9 cellular contexts compared by ENCODE assay signal in genomic region chr11:45899086-45899447, GRCh38. TPM values are rescaled to one million over a fixed set of nuclear protein-coding genes. Genes with fewer than 3 reads are reported as not detected.
DNase-seq lines count a peak whose midpoint lies in the region; ATAC-seq and TF ChIP-seq lines count a peak whose summit lies in the region.
"Had no signal": no experiment of that assay in that cellular context is flagged by ENCODE, and none has a peak within 500 bp of the region (broad histone marks: within the 10 kb centered on the region; RNA-seq: fewer than 3 reads in every experiment).

No MANE protein-coding gene starts in this region.

- 7 to 15% methylated on average over 3 of the region's 3 CpGs for WGBS in upper lobe of left lung, 2 donors

- H3K4me3 Mint-ChIP-seq in activated naive CD4-positive, alpha-beta T cell treated with anti-CD3 and anti-CD28 coated beads, Interleukin-2, amount 50 U/mL, for 24 hours: peak overlapping the region; percentile 68
- peak overlapping the region; percentile 82 to 88 (median 86) for H3K4me3 Mint-ChIP-seq in brain
- peak overlapping the region; percentile 77 to 86 (median 78) for H3K4me3 Mint-ChIP-seq in naive B cell

- no peak for TF ChIP-seq EP300 in upper lobe of left lung (IDR thresholded peaks at IDR 0.05)

- H3K4me1 ChIP-seq in upper lobe of left lung: peaks cover 18 to 31% (median 20%) of the 10 kb centered on the region in 4 donors

- ATAC-seq in naive B cell (ENCODE audit: low read depth in 2 of 2) (no peak), upper lobe of left lung (ENCODE audit: low FRiP score in 2 of 2) (no peak), GM21528 (IDR thresholded peaks at IDR 0.05; ENCODE audit: low FRiP score, unreplicated experiment) (no peak)

- no peaks in the 10 kb centered on the region for H3K9me3 ChIP-seq in upper lobe of left lung

- no peak overlapping the region for H3K27ac Mint-ChIP-seq in activated naive CD4-positive, alpha-beta T cell treated with anti-CD3 and anti-CD28 coated beads, Interleukin-2, amount 50 U/mL, for 24 hours
- peak overlapping the region; percentile 87 to 97 (median 93) for H3K27ac Mint-ChIP-seq in brain
- peak overlapping the region; percentile 29 to 96 (median 78) for H3K27ac Mint-ChIP-seq in naive B cell

- peaks cover 0 to 9% (median 3%) of the 10 kb centered on the region in 4 donors for H3K36me3 ChIP-seq in upper lobe of left lung

- no peak for TF ChIP-seq CTCF in brain (conservative IDR thresholded peaks at IDR 0.05)
- TF ChIP-seq CTCF in upper lobe of left lung (IDR thresholded peaks at IDR 0.05): no peak

- no peak for DNase-seq in activated naive CD4-positive, alpha-beta T cell treated with anti-CD3 and anti-CD28 coated beads, Interleukin-2, amount 50 U/mL, for 16 hours
- no peak for DNase-seq in naive B cell
- DNase-seq in upper lobe of left lung: no peak
- DNase-seq in NCI-H524 (lab: John Stamatoyannopoulos, UW): no peak
- DNase-seq in NCI-H2029 treated with DMSO at 0.1 percent for 48 hours (lab: John Stamatoyannopoulos, UW): no peak
- DNase-seq: NCI-H1694 had no signal

- peak overlapping the region in 3 of 4 donors; percentile 46 to 67 (median 61) for H3K4me3 ChIP-seq in upper lobe of left lung

- H3K36me3 Mint-ChIP-seq in activated naive CD4-positive, alpha-beta T cell treated with anti-CD3 and anti-CD28 coated beads, Interleukin-2, amount 50 U/mL, for 24 hours: peaks cover 2% of the 10 kb centered on the region
- peaks cover 6% of the 10 kb centered on the region for H3K36me3 Mint-ChIP-seq in brain
- H3K36me3 Mint-ChIP-seq in naive B cell: no peaks in the 10 kb centered on the region

- no peak for TF ChIP-seq POLR2A in upper lobe of left lung (IDR thresholded peaks at IDR 0.05)

- peaks cover 0 to 2% (median 0%) of the 10 kb centered on the region in 4 donors for H3K27me3 ChIP-seq in upper lobe of left lung

- H3K4me1 Mint-ChIP-seq in activated naive CD4-positive, alpha-beta T cell treated with anti-CD3 and anti-CD28 coated beads, Interleukin-2, amount 50 U/mL, for 24 hours: no peaks in the 10 kb centered on the region
- peaks cover 65% of the 10 kb centered on the region for H3K4me1 Mint-ChIP-seq in brain
- peaks cover 14 to 20% (median 17%) of the 10 kb centered on the region in 3 donors for H3K4me1 Mint-ChIP-seq in naive B cell

- H3K9me3 Mint-ChIP-seq in activated naive CD4-positive, alpha-beta T cell treated with anti-CD3 and anti-CD28 coated beads, Interleukin-2, amount 50 U/mL, for 24 hours: no peaks in the 10 kb centered on the region
- H3K9me3 Mint-ChIP-seq in brain: peaks cover 0 to 2% (median 0%) of the 10 kb centered on the region in 5 experiments
- no peaks in the 10 kb centered on the region for H3K9me3 Mint-ChIP-seq in naive B cell

- peaks cover 17% of the 10 kb centered on the region for H3K27me3 Mint-ChIP-seq in activated naive CD4-positive, alpha-beta T cell treated with anti-CD3 and anti-CD28 coated beads, Interleukin-2, amount 50 U/mL, for 24 hours
- H3K27me3 Mint-ChIP-seq in brain (no peaks in the 10 kb centered on the region), naive B cell (peaks cover 10 to 44% (median 22%) of the 10 kb centered on the region in 3 donors)

- no peak overlapping the region for H3K27ac ChIP-seq in upper lobe of left lung

RNA-seq across cellular contexts. Expression of gene FREY1, which starts 8.0 kb away (rescaled TPM):
- polyA plus RNA-seq in brain (ENCODE audit: insufficient read depth, low read depth, low replicate concordance): 0.49 TPM
- polyA plus RNA-seq in naive B cell (ENCODE audit: low read depth in 6 of 6): not detected
- total RNA-seq in upper lobe of left lung: 1 to 10 TPM in 3 of 6 donors, under 1 TPM in 1, not detected in 2; 0.60 to 3.2 (median 1.7) TPM

RNA-seq across cellular contexts. Expression of gene MAPK8IP1, which starts 13.6 kb away (rescaled TPM):
- polyA plus RNA-seq in brain (ENCODE audit: insufficient read depth, low read depth, low replicate concordance) (180 TPM), naive B cell (ENCODE audit: low read depth in 6 of 6) (under 1 TPM in 5 of 6 donors, not detected in 1; 0.12 to 0.35 (median 0.20) TPM)
- total RNA-seq in upper lobe of left lung: 10 to 100 TPM in 1 of 6 donors, 1 to 10 TPM in 5; 2.1 to 16.0 (median 8.7) TPM

RNA-seq across cellular contexts. Expression of gene PEX16, which starts 18.6 kb away (rescaled TPM):
- polyA plus RNA-seq in brain (ENCODE audit: insufficient read depth, low read depth, low replicate concordance) (37.4 TPM), naive B cell (ENCODE audit: low read depth in 6 of 6) (10 to 100 TPM; 47.4 to 64.4 (median 60.4) TPM)
- total RNA-seq in upper lobe of left lung: 10 to 100 TPM; 22.9 to 43.0 (median 32.6) TPM

RNA-seq across cellular contexts. Expression of gene LARGE2, which starts 23.4 kb away (rescaled TPM):
- 1.2 TPM for polyA plus RNA-seq in brain (ENCODE audit: insufficient read depth, low read depth, low replicate concordance)
- 10 to 100 TPM; 30.6 to 84.4 (median 37.4) TPM for polyA plus RNA-seq in naive B cell (ENCODE audit: low read depth in 6 of 6)
- total RNA-seq in upper lobe of left lung: 10 to 100 TPM in 1 of 6 donors, 1 to 10 TPM in 5; 4.3 to 10.6 (median 7.1) TPM

RNA-seq across cellular contexts. Expression of gene CRY2, which starts 51.8 kb away (rescaled TPM):
- polyA plus RNA-seq in brain (ENCODE audit: insufficient read depth, low read depth, low replicate concordance): 18.2 TPM
- 10 to 100 TPM in 5 of 6 donors, 1 to 10 TPM in 1; 10.0 to 34.2 (median 26.7) TPM for polyA plus RNA-seq in naive B cell (ENCODE audit: low read depth in 6 of 6)
- 100 to 1,000 TPM in 1 of 6 donors, 10 to 100 TPM in 5; 51.1 to 103 (median 63.2) TPM for total RNA-seq in upper lobe of left lung

Comparison
In these comparisons a context has a peak if more than half of its experiments do, and no peak if none do; other contexts are left out.
1. RNA of gene MAPK8IP1, which starts 13.6 kb away (polyA plus RNA-seq): 180 TPM in brain (single experiment); 0.12 to 0.35 TPM in naive B cell; every median in the first group is over 100 times any median in the second.
2. Peak in every context shown above with its lines, with median percentiles within 50 percentile points of each other: H3K4me3 Mint-ChIP-seq.